In the genomic region with DNA sequence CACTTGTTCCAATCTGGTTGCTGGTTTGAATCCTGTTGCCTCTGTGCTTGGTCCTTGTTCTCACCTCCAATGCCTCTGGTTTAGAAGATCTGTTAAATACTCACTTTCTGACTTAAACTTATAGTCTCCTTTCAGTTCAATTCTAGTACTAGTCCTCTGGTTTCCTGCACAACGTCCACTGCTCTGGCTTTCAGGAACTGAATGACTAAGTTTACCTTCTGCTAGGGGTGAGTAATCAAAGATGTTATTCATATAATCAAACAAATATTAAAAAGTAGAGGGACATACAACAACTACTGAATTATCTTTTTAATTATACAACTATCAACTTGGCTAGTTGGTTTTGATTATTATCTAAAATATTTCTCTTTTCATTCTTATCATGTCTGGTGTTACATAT, we compare ENCODE assay signal across 24 cellular contexts.
"Had no signal": no experiment of that assay in that cellular context is flagged by ENCODE, and none has a peak within 500 bp of the region (broad histone marks: within the 10 kb centered on the region; RNA-seq: fewer than 3 reads in every experiment).

No MANE protein-coding gene starts in this region.

- H3K79me2 ChIP-seq: parathyroid adenoma had no signal

- H3K9ac ChIP-seq: neural progenitor cell, parathyroid adenoma had no signal

- H3K27me3 ChIP-seq: neural progenitor cell, ovary, right lobe of liver, sigmoid colon, stomach, thyroid gland, tibial nerve, upper lobe of left lung, vagina had no signal

- H3K4me3 ChIP-seq: neural progenitor cell, ovary, psoas muscle, right lobe of liver, sigmoid colon, stomach, thoracic aorta, thyroid gland, tibial nerve, upper lobe of left lung, vagina had no signal

- H3K27ac ChIP-seq: neural progenitor cell, ovary, parathyroid adenoma, psoas muscle, right lobe of liver, sigmoid colon, stomach, thoracic aorta, thyroid gland, tibial nerve, upper lobe of left lung, vagina had no signal

- DNase-seq: natural killer cell; occipital lobe; ovary; posterior cingulate gyrus; psoas muscle; right cardiac atrium; right lobe of liver; sigmoid colon; small intestine; stimulated activated CD4-positive, alpha-beta T cell treated with anti-CD3 and anti-CD28 coated beads, Interleukin-15, amount 100 ng/mL, for 24 hours; stimulated activated CD4-positive, alpha-beta T cell treated with anti-CD3 and anti-CD28 coated beads, Interleukin-2, amount 100 ng/mL, for 24 hours; stimulated activated CD4-positive, alpha-beta T cell treated with anti-CD3 and anti-CD28 coated beads, Interleukin-2, amount 100 ng/mL, for 48 hours; stimulated activated CD4-positive, alpha-beta T cell treated with anti-CD3 and anti-CD28 coated beads, Interleukin-4, amount 100 ng/mL, for 24 hours; stimulated activated naive B cell treated with anti-CD40 and anti-IgM and Interleukin-4, amounts not matched to agents 10 μg/mL and 1 μg/mL and 100 μg/mL, for 72 hours; stimulated activated naive CD4-positive, alpha-beta T cell treated with Interleukin-2 at 50 U/mL for 16 hours; stomach; thyroid gland; trophoblast cell; upper lobe of left lung had no signal

- H3K36me3 ChIP-seq: neural progenitor cell, ovary, right lobe of liver, sigmoid colon, stomach, thoracic aorta, thyroid gland, tibial nerve, upper lobe of left lung, vagina had no signal

- H3K4me2 ChIP-seq: neural progenitor cell had no signal

- H3K4me1 ChIP-seq: parathyroid adenoma, psoas muscle, right lobe of liver, sigmoid colon, stomach, thyroid gland, tibial nerve, upper lobe of left lung, vagina had no signal

- H3K9me3 ChIP-seq: ovary, psoas muscle, right lobe of liver, stomach, thoracic aorta, thyroid gland, tibial nerve, upper lobe of left lung, vagina had no signal

- H2AFZ ChIP-seq: neural progenitor cell, parathyroid adenoma had no signal
